ENCODE assay signal across 34 cellular contexts in genomic region chr11:119985551-119985950, GRCh38.
"Had no signal": no experiment of that assay in that cellular context is flagged by ENCODE, and none has a peak within 500 bp of the region (broad histone marks: within the 10 kb centered on the region; RNA-seq: fewer than 3 reads in every experiment).

No MANE protein-coding gene starts in this region.

- H3K36me3 ChIP-seq: MG63 had no signal

- H3K27ac ChIP-seq: KMS-11 had no signal

- DNase-seq: Kasumi-1, KG1, MG63, MM.1S, MV-4-11, NCI-H1048, NCI-H1092, NCI-H1092 treated with DMSO at 0.1 percent for 48 hours, NCI-H1105, NCI-H1105 treated with DMSO at 0.1 percent for 48 hours, NCI-H1417, NCI-H1417 treated with DMSO at 0.1 percent for 48 hours, NCI-H1436, NCI-H1436 treated with DMSO at 0.1 percent for 48 hours, NCI-H146, NCI-H1694, NCI-H1694 treated with DMSO at 0.1 percent for 48 hours, NCI-H187, NCI-H187 treated with DMSO at 0.1 percent for 48 hours, NCI-H1930, NCI-H2029, NCI-H2029 treated with DMSO at 0.1 percent for 48 hours, NCI-H2081, NCI-H2081 treated with DMSO at 0.1 percent for 48 hours, NCI-H2107, NCI-H2171, NCI-H2171 treated with DMSO at 0.1 percent for 48 hours, NCI-H2227 treated with DMSO at 0.1 percent for 48 hours, NCI-H226, NCI-H345, NCI-H446, NCI-H446 treated with DMSO at 0.1 percent for 48 hours, NCI-H510A had no signal

- H3K4me2 ChIP-seq: KMS-11 had no signal

- H3K4me3 ChIP-seq: MG63 had no signal

- H3K9me3 ChIP-seq: MG63 had no signal

- H3K27me3 ChIP-seq: MG63 had no signal

- H3K9ac ChIP-seq: KMS-11 had no signal
